In the genomic region with DNA sequence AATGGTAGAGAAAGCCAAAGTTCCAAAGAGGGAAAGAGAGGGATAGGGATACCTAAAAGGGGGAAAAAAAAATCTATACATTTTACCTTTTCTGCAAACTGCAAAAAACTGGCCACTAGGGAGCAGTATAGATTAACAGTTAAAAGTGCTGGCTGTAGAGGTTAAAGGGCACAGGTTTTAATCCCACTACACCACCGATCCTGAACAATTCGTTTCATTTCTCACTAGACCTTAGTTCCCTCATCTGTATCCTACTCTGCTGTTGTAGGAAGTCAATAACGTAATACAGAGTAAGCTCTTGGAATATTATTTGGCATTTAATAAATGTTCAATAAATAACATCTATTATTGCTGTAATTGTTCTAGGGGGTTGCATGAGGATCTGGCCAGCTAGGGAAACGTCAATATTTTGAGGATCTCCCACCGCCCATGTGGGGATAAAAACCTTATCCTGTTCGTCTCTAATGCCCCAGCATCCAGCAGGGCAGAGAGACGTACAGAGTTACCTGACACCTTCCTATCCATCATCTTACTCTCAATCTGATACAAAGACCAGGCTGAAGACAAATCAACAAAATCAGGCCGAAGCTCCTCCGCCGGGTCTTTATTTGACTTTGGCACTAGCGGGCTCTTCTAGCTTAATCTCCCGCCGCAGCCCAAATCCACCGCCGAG, we compare ENCODE assay signal across 8 cellular contexts. TPM values are rescaled to one million over a fixed set of nuclear protein-coding genes. Genes with fewer than 3 reads are reported as not detected.
A peak's percentile ranks its signal among the peaks of the same experiment; 100 is the strongest.
DNase-seq lines count a peak whose midpoint lies in the region; ATAC-seq and TF ChIP-seq lines count a peak whose summit lies in the region.

No MANE protein-coding gene starts in this region.

- H3K9me3 Mint-ChIP-seq in CD4-positive, alpha-beta T cell: no peaks in the 10 kb centered on the region
- no peaks in the 10 kb centered on the region for H3K9me3 Mint-ChIP-seq in progenitor cell of endocrine pancreas (ENCODE audit: low read depth)

- H3K27me3 ChIP-seq in CD4-positive, alpha-beta T cell (ENCODE audit: control insufficient read depth, insufficient read depth, low read length): no peaks in the 10 kb centered on the region

- no peaks in the 10 kb centered on the region for H3K27me3 Mint-ChIP-seq in CD4-positive, alpha-beta T cell
- H3K27me3 Mint-ChIP-seq in progenitor cell of endocrine pancreas: no peaks in the 10 kb centered on the region

- peaks cover 24% of the 10 kb centered on the region for H3K4me1 Mint-ChIP-seq in CD4-positive, alpha-beta T cell (ENCODE audit: low read depth)
- peaks cover 8% of the 10 kb centered on the region for H3K4me1 Mint-ChIP-seq in progenitor cell of endocrine pancreas (ENCODE audit: low read depth)

- no peak for TF ChIP-seq POLR2A in GM18505 (IDR thresholded peaks at IDR 0.05; ENCODE audit: borderline replicate concordance, extremely low read depth, insufficient read depth, insufficient read length)

- H3K36me3 Mint-ChIP-seq in CD4-positive, alpha-beta T cell (ENCODE audit: low read depth): peaks cover 55% of the 10 kb centered on the region
- peaks cover 13% of the 10 kb centered on the region for H3K36me3 Mint-ChIP-seq in progenitor cell of endocrine pancreas (ENCODE audit: insufficient read depth)

- peak overlapping the region; percentile 93 for H3K27ac ChIP-seq in CD4-positive, alpha-beta T cell (ENCODE audit: low read depth, low read length)
- peak overlapping the region; percentile 89 for H3K27ac ChIP-seq in angular gyrus (ENCODE audit: low read depth, low read length)

- no peak overlapping the region for H3K27ac Mint-ChIP-seq in CD4-positive, alpha-beta T cell
- H3K27ac Mint-ChIP-seq in progenitor cell of endocrine pancreas: no peak overlapping the region

- intact Hi-C loops in CD4-positive, alpha-beta T cell (cut with DNase I, micrococcal nuclease): loop anchor here (1.0 to 10.0 kb wide), 13 partner anchors 52 to 1642 kb away; partner anchors contain the start of genes ALAD (in 1 of the 2), DNAJC25 (in 1 of the 2), FKBP15 (in 1 of the 2) and HDHD3 (in 1 of the 2)
- intact Hi-C loops in left ventricle myocardium superior (cut with micrococcal nuclease): no loop called here

- ATAC-seq in CD4-positive, alpha-beta T cell (ENCODE audit: poor library complexity): peak; percentile 23
- peak; percentile 2 for ATAC-seq in GM18505 (IDR thresholded peaks at IDR 0.05; ENCODE audit: unreplicated experiment)
- peak; percentile 1 for ATAC-seq in HG03354 (IDR thresholded peaks at IDR 0.05; ENCODE audit: poor library complexity, severe bottlenecking, unreplicated experiment)
- peak; percentile 52 for ATAC-seq in left ventricle myocardium superior
- ATAC-seq in GM18868 (IDR thresholded peaks at IDR 0.05; ENCODE audit: unreplicated experiment): no peak

- DNase-seq in CD4-positive, alpha-beta T cell: peak in 1 of 10 experiments; percentile 1
- DNase-seq in NCI-H510A treated with DMSO at 0.1 percent for 48 hours (lab: John Stamatoyannopoulos, UW): peak; percentile 86
- no peak for DNase-seq in left ventricle myocardium superior
- DNase-seq in progenitor cell of endocrine pancreas (ENCODE audit: low spot score, unreplicated experiment): peak; percentile 22

- H3K4me3 Mint-ChIP-seq in CD4-positive, alpha-beta T cell: no peak overlapping the region
- no peak overlapping the region for H3K4me3 Mint-ChIP-seq in progenitor cell of endocrine pancreas (ENCODE audit: low read depth)

- TF ChIP-seq CTCF in CD4-positive, alpha-beta T cell (IDR thresholded peaks at IDR 0.05): peak; percentile 86
- peak; percentile 82 for TF ChIP-seq CTCF in progenitor cell of endocrine pancreas (IDR thresholded peaks at IDR 0.05; ENCODE audit: unreplicated experiment)

- CTCF ChIA-PET in CD4-positive, alpha-beta T cell (lab: Charles Lee): interaction anchor here (0.7 to 2.4 kb wide), 15 partner anchors 52 to 383 kb away, joined by 3 to 21 read pairs (median 4); partner anchors contain the start of genes ALAD, C9orf43, POLE3 and SLC31A1

- H3K9me3 ChIP-seq in CD4-positive, alpha-beta T cell (ENCODE audit: control insufficient read depth, low read length): no peaks in the 10 kb centered on the region

- POLR2A ChIA-PET in CD4-positive, alpha-beta T cell (lab: Charles Lee): interaction anchor here (0.7 to 2.6 kb wide), 14 partner anchors 9 to 307 kb away, joined by 3 to 29 read pairs (median 4); partner anchors contain the start of genes ALAD, C9orf43, FKBP15 and HDHD3

RNA-seq across cellular contexts. Expression of gene CDC26, which starts 0.8 kb away (rescaled TPM):
- 10 to 100 TPM; 15.8 to 18.0 TPM for total RNA-seq in CD4-positive, alpha-beta T cell
- 34.9 TPM for total RNA-seq in left ventricle myocardium superior
- total RNA-seq in progenitor cell of endocrine pancreas: 33.0 and 36.6 TPM in 2 replicates

RNA-seq across cellular contexts. Expression of gene PRPF4, which starts 0.8 kb away (rescaled TPM):
- total RNA-seq in CD4-positive, alpha-beta T cell: 10 to 100 TPM; 23.4 to 25.5 TPM
- 11.7 TPM for total RNA-seq in left ventricle myocardium superior
- 33.6 and 35.1 TPM in 2 replicates for total RNA-seq in progenitor cell of endocrine pancreas

RNA-seq across cellular contexts. Expression of gene RNF183, which starts 28.6 kb away (rescaled TPM):
- under 1 TPM in 1 of 2 experiments, not detected in 1; 0.44 TPM for total RNA-seq in CD4-positive, alpha-beta T cell
- total RNA-seq in left ventricle myocardium superior (not detected), progenitor cell of endocrine pancreas (0.26 and 0.44 TPM in 2 replicates)

RNA-seq across cellular contexts. Expression of gene SLC31A1, which starts 53.3 kb away (rescaled TPM):
- 10 to 100 TPM; 12.1 to 12.3 TPM for total RNA-seq in CD4-positive, alpha-beta T cell
- total RNA-seq in left ventricle myocardium superior (11.4 TPM), progenitor cell of endocrine pancreas (28.2 and 28.5 TPM in 2 replicates)

RNA-seq across cellular contexts. Expression of gene FKBP15, which starts 53.5 kb away (rescaled TPM):
- 10 to 100 TPM; 11.9 to 14.2 TPM for total RNA-seq in CD4-positive, alpha-beta T cell
- total RNA-seq in left ventricle myocardium superior: 21.4 TPM
- total RNA-seq in progenitor cell of endocrine pancreas: 26.9 and 29.3 TPM in 2 replicates
